Comparison of ENCODE assay signal across 1 cellular context in the genomic region with DNA sequence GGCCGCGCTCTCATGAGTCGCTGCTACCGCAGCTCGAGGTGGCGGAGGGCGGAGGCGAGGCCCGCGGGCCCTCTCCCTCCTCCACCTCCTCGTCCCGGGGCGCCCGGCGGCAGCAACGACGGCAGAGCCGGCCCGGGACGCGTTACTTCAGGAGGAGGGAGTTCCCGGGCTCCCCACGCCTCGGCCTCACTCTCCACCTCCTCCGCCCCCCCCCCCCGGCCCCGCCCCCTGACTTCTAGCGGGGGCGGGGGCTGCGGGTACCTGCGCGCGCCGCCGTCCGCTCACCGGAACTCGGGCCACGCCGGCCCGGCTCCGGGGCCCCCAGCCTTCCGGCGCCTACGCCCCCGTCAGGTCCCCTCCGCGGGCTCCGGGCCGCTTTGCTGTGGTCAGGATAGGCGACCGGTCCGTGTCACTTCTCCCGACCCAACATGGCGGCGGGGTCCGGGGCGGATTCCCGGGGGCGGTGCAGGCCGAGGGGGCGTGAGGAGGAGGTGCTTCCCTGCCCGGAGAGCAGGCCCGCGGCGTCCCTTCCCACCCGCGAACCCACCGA.
TF ChIP-seq lines count a peak whose summit lies in the region.

TSS of gene YES1 (minus strand) at position 120 of the 550 bp plus-strand sequence. CDS start 55,415 bp downstream, outside the sequence.

TF ChIP-seq in GM12878, 131 proteins besides CTCF, POLR2A, EP300 and RAD21 (continued from another document and continues in another):
- TF ChIP-seq NKRF (conservative IDR thresholded peaks at IDR 0.05) (no peak), RB1 (IDR thresholded peaks at IDR 0.05; ENCODE audit: borderline replicate concordance) (no peak), FOXM1 (IDR thresholded peaks at IDR 0.05; ENCODE audit: low read depth, low read length) (no peak), MEF2A (IDR thresholded peaks at IDR 0.05; ENCODE audit: insufficient read depth, low read depth, low read length) (no peak), RCOR1 (conservative IDR thresholded peaks at IDR 0.05; ENCODE audit: low read depth, low read length) (no peak), RBBP5 (conservative IDR thresholded peaks at IDR 0.05) (no peak), NBN (IDR thresholded peaks at IDR 0.05) (no peak), SIX5 (IDR thresholded peaks at IDR 0.05; ENCODE audit: low read depth, low read length, severe bottlenecking) (no peak), POLR2AphosphoS5 (IDR thresholded peaks at IDR 0.05; ENCODE audit: low read length) (no peak), ZSCAN29 (IDR thresholded peaks at IDR 0.05) (no peak), MTA3 (IDR thresholded peaks at IDR 0.05; ENCODE audit: borderline replicate concordance, low read length) (no peak), YY1 (IDR thresholded peaks at IDR 0.05; ENCODE audit: low read depth, low read length) (peak; percentile 90), ZBTB33 (IDR thresholded peaks at IDR 0.05) (no peak), BCL11A (IDR thresholded peaks at IDR 0.05; ENCODE audit: low read depth, low read length) (no peak), HDGF (IDR thresholded peaks at IDR 0.05) (no peak), CBFB (IDR thresholded peaks at IDR 0.05; ENCODE audit: low read depth) (no peak), SREBF1 (IDR thresholded peaks at IDR 0.05; ENCODE audit: low read length) (no peak), NR2F1 (conservative IDR thresholded peaks at IDR 0.05) (peak; percentile 61; the same call in 1 of the 2 replicates), ZNF687 (IDR thresholded peaks at IDR 0.05) (0 out of 2 replicates have a peak, but pooled peaks have one; percentile 22), HDAC2 (IDR thresholded peaks at IDR 0.05) (no peak), RUNX3 (IDR thresholded peaks at IDR 0.05; ENCODE audit: low read length) (no peak), IRF5 (IDR thresholded peaks at IDR 0.05; ENCODE audit: borderline replicate concordance) (no peak), TCF7 (IDR thresholded peaks at IDR 0.05; ENCODE audit: borderline replicate concordance) (no peak), SRF (IDR thresholded peaks at IDR 0.05; ENCODE audit: low read depth in 2 of 2, low read length in 2 of 2) (no peak), TCF3 (IDR thresholded peaks at IDR 0.05; ENCODE audit: borderline replicate concordance, insufficient read depth, low read depth, low read length) (no peak), EGR1 (IDR thresholded peaks at IDR 0.05; ENCODE audit: borderline replicate concordance in 1 of 2, low read depth in 2 of 2, low read length in 2 of 2) (peak in 1 of 2 experiments; percentile 48; a peak in 2 of 3 replicates), BRCA1 (IDR thresholded peaks at IDR 0.05; ENCODE audit: low read depth, low read length) (no peak), MXI1 (IDR thresholded peaks at IDR 0.05; ENCODE audit: low read depth, low read length) (no peak; the same call in 1 of the 2 replicates), ZZZ3 (IDR thresholded peaks at IDR 0.05; ENCODE audit: control insufficient read depth, insufficient read length, low read depth) (no peak), BCL3 (IDR thresholded peaks at IDR 0.05; ENCODE audit: borderline replicate concordance, insufficient read depth, low read depth, low read length, poor library complexity, severe bottlenecking) (no peak), POU2F2 (IDR thresholded peaks at IDR 0.05; ENCODE audit: borderline replicate concordance, low read depth, low read length) (0 out of 3 replicates have a peak, but pooled peaks have one; percentile 3)
- TF ChIP-seq, protein P1, sequence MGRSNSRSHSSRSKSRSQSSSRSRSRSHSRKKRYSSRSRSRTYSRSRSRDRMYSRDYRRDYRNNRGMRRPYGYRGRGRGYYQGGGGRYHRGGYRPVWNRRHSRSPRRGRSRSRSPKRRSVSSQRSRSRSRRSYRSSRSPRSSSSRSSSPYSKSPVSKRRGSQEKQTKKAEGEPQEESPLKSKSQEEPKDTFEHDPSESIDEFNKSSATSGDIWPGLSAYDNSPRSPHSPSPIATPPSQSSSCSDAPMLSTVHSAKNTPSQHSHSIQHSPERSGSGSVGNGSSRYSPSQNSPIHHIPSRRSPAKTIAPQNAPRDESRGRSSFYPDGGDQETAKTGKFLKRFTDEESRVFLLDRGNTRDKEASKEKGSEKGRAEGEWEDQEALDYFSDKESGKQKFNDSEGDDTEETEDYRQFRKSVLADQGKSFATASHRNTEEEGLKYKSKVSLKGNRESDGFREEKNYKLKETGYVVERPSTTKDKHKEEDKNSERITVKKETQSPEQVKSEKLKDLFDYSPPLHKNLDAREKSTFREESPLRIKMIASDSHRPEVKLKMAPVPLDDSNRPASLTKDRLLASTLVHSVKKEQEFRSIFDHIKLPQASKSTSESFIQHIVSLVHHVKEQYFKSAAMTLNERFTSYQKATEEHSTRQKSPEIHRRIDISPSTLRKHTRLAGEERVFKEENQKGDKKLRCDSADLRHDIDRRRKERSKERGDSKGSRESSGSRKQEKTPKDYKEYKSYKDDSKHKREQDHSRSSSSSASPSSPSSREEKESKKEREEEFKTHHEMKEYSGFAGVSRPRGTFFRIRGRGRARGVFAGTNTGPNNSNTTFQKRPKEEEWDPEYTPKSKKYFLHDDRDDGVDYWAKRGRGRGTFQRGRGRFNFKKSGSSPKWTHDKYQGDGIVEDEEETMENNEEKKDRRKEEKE (IDR thresholded peaks at IDR 0.05): no peak
- TF ChIP-seq, protein P2, sequence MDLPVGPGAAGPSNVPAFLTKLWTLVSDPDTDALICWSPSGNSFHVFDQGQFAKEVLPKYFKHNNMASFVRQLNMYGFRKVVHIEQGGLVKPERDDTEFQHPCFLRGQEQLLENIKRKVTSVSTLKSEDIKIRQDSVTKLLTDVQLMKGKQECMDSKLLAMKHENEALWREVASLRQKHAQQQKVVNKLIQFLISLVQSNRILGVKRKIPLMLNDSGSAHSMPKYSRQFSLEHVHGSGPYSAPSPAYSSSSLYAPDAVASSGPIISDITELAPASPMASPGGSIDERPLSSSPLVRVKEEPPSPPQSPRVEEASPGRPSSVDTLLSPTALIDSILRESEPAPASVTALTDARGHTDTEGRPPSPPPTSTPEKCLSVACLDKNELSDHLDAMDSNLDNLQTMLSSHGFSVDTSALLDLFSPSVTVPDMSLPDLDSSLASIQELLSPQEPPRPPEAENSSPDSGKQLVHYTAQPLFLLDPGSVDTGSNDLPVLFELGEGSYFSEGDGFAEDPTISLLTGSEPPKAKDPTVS (IDR thresholded peaks at IDR 0.05; ENCODE audit: low read depth, low read length): no peak
- TF ChIP-seq, protein P3, sequence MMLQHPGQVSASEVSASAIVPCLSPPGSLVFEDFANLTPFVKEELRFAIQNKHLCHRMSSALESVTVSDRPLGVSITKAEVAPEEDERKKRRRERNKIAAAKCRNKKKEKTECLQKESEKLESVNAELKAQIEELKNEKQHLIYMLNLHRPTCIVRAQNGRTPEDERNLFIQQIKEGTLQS (IDR thresholded peaks at IDR 0.05; ENCODE audit: borderline replicate concordance, extremely low read depth, low read depth, low read length): no peak
- TF ChIP-seq, protein P4, sequence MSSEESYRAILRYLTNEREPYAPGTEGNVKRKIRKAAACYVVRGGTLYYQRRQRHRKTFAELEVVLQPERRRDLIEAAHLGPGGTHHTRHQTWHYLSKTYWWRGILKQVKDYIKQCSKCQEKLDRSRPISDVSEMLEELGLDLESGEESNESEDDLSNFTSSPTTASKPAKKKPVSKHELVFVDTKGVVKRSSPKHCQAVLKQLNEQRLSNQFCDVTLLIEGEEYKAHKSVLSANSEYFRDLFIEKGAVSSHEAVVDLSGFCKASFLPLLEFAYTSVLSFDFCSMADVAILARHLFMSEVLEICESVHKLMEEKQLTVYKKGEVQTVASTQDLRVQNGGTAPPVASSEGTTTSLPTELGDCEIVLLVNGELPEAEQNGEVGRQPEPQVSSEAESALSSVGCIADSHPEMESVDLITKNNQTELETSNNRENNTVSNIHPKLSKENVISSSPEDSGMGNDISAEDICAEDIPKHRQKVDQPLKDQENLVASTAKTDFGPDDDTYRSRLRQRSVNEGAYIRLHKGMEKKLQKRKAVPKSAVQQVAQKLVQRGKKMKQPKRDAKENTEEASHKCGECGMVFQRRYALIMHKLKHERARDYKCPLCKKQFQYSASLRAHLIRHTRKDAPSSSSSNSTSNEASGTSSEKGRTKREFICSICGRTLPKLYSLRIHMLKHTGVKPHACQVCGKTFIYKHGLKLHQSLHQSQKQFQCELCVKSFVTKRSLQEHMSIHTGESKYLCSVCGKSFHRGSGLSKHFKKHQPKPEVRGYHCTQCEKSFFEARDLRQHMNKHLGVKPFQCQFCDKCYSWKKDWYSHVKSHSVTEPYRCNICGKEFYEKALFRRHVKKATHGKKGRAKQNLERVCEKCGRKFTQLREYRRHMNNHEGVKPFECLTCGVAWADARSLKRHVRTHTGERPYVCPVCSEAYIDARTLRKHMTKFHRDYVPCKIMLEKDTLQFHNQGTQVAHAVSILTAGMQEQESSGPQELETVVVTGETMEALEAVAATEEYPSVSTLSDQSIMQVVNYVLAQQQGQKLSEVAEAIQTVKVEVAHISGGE (CRISPR knock-in tag; IDR thresholded peaks at IDR 0.05): no peak
